8 cellular contexts compared by ENCODE assay signal in genomic region chr1:212415107-212415841, GRCh38. TPM values are rescaled to one million over a fixed set of nuclear protein-coding genes. Genes with fewer than 3 reads are reported as not detected.
DNase-seq lines count a peak whose midpoint lies in the region; ATAC-seq, FAIRE-seq and TF ChIP-seq lines count a peak whose summit lies in the region.

No MANE protein-coding gene starts in this region.

- peaks cover 6% of the 10 kb centered on the region for H3K23me2 ChIP-seq in H1 (ENCODE audit: low read depth, low read length)

- CTCF ChIA-PET in H1 (lab: Charles Lee; ENCODE audit: partially characterized antibody), result interaction anchor here (0.6 to 2.2 kb wide), 9 partner anchors 12 to 296 kb away, joined by 3 to 18 read pairs (median 3); no protein-coding TSS in a partner anchor

- peak overlapping the region in 2 of 4 experiments; percentile 71 to 77; a peak in 2 of 8 replicates for H3K4me3 ChIP-seq in H1 (ENCODE audit: extremely low read depth in 1 of 4, insufficient read depth in 2 of 4, low read depth in 3 of 4, low read length in 4 of 4)
- peak overlapping the region; percentile 71 to 85 for H3K4me3 ChIP-seq in neutrophil (ENCODE audit: low read depth in 1 of 2, low read length in 1 of 2)

- H4K91ac ChIP-seq in H1 (replicated peaks; ENCODE audit: insufficient read length, low read length), result peak overlapping the region; percentile 4

- POLR2A ChIA-PET in H1 (lab: Charles Lee; ENCODE audit: partially characterized antibody), result interaction anchor here (0.7 to 1.4 kb wide), 7 partner anchors 9 to 380 kb away, joined by 3 to 5 read pairs (median 3); partner anchors contain the start of genes DTL and INTS7

- 0 out of 2 replicates have a peak overlapping the region, but pooled peaks have one; percentile 20 for H2AK5ac ChIP-seq in H1 (ENCODE audit: low read depth, low read length)

- H3K9ac ChIP-seq in H1 (replicated peaks in 1 of 4; ENCODE audit: extremely low read depth in 1 of 4, low read depth in 3 of 4, low read length in 3 of 4), result peak overlapping the region in 1 of 4 experiments; percentile 5; a peak in 1 of 7 replicates

- H3K4me1 ChIP-seq in H1 (replicated peaks in 1 of 4; ENCODE audit: control insufficient read depth in 3 of 4, insufficient read depth in 4 of 4, low read length in 3 of 4) (peaks cover 4 to 15% (median 9%) of the 10 kb centered on the region in 4 experiments; a peak in 6 of 7 replicates), neutrophil (ENCODE audit: control insufficient read depth in 1 of 2, insufficient read depth in 1 of 2, low read depth in 1 of 2, low read length in 1 of 2) (peaks cover 8 to 11% of the 10 kb centered on the region in 2 experiments)

- no peak overlapping the region for H3K14ac ChIP-seq in H1 (ENCODE audit: insufficient read length)

- peak overlapping the region; percentile 5; the same call in 1 of the 2 replicates for H2BK5ac ChIP-seq in H1 (ENCODE audit: low read depth, low read length)

- H4K20me1 ChIP-seq in H1 (replicated peaks in 1 of 2; ENCODE audit: control insufficient read depth in 1 of 2, insufficient read depth in 2 of 2, low read length in 2 of 2), result peaks cover 0 to 16% of the 10 kb centered on the region in 2 experiments

- DNase-seq in GM12891 (ENCODE audit: insufficient read length, low spot score) (no peak), OCI-M1 (lab: John Stamatoyannopoulos, UW) (peak; percentile 84), H1 (ENCODE audit: low read depth in 1 of 2, low spot score in 2 of 2) (peak in 1 of 2 experiments; percentile 47), NCI-H2227 (lab: John Stamatoyannopoulos, UW; ENCODE audit: unreplicated experiment) (no peak), NCI-H2029 (lab: John Stamatoyannopoulos, UW) (no peak), NCI-H146 (lab: John Stamatoyannopoulos, UW) (no peak)

- ATAC-seq in GM19395 (IDR thresholded peaks at IDR 0.05; ENCODE audit: unreplicated experiment), result no peak

- peak overlapping the region; percentile 5; the same call in 1 of the 2 replicates for H2BK12ac ChIP-seq in H1 (ENCODE audit: low read depth, low read length)

- 0 out of 2 replicates have a peak overlapping the region, but pooled peaks have one; percentile 86 for H2BK20ac ChIP-seq in H1 (ENCODE audit: low read length)

- peaks cover 0 to 14% of the 10 kb centered on the region in 2 experiments; a peak in 3 of 4 replicates for H3K79me2 ChIP-seq in H1 (ENCODE audit: control insufficient read depth in 1 of 2, insufficient read depth in 2 of 2, low read length in 2 of 2)

- 68% methylated on average over 12 of the region's 13 CpGs; no CpG with 5 or more reads in 1 of the 2 experiments for WGBS in H1 (ENCODE audit: extremely low coverage in 1 of 2, insufficient coverage in 1 of 2, insufficient read length in 1 of 2, insufficient replicate concordance in 2 of 2, low coverage in 1 of 2, low lambda C conversion rate in 2 of 2, missing lambda C conversion rate in 1 of 2), 2 experiments

- peak overlapping the region; percentile 35 to 83 for H3K4me2 ChIP-seq in H1 (ENCODE audit: insufficient read depth in 1 of 2, low read depth in 2 of 2, low read length in 2 of 2)

- no peak for TF ChIP-seq EP300 in H1 (IDR thresholded peaks at IDR 0.05; ENCODE audit: borderline replicate concordance in 1 of 2, low read depth in 2 of 2, low read length in 2 of 2)

- peaks cover 6 to 12% (median 6%) of the 10 kb centered on the region in 4 experiments for H3K36me3 ChIP-seq in H1 (ENCODE audit: control insufficient read depth in 2 of 4, insufficient read depth in 4 of 4, low read length in 3 of 4)
- H3K36me3 ChIP-seq in neutrophil, result no peaks in the 10 kb centered on the region

- H2AFZ ChIP-seq in H1 (ENCODE audit: low read length), result peak overlapping the region; percentile 89

- H3K9me3 ChIP-seq in H1 (ENCODE audit: insufficient read depth in 2 of 2, low read depth in 1 of 2, low read length in 1 of 2) (no peaks in the 10 kb centered on the region), neutrophil (no peaks in the 10 kb centered on the region)

- H3K56ac ChIP-seq in H1 (replicated peaks; ENCODE audit: insufficient read length, low read depth, low read length), result no peak overlapping the region

- H3K18ac ChIP-seq in H1 (ENCODE audit: extremely low read depth, low read length), result no peak overlapping the region

- TF ChIP-seq CTCF in H1 (IDR thresholded peaks at IDR 0.05; ENCODE audit: control extremely low read depth in 1 of 3, insufficient read depth in 1 of 3, low read depth in 1 of 3, low read length in 3 of 3) (no peak), neutrophil (IDR thresholded peaks at IDR 0.05) (no peak)

- no peak overlapping the region for H4K8ac ChIP-seq in H1 (ENCODE audit: extremely low read depth, insufficient read depth, low read length)

- no peak overlapping the region for H4K5ac ChIP-seq in H1 (ENCODE audit: insufficient read length, low read depth, low read length)

- H3K79me1 ChIP-seq in H1 (ENCODE audit: low read depth, low read length), result peaks cover 9% of the 10 kb centered on the region; the same call in 1 of the 2 replicates

- FAIRE-seq in GM12891 (lab: Jason Lieb, UNC), result peak; percentile 69
- FAIRE-seq in H1 (lab: Jason Lieb, UNC), result no peak

- H3K4ac ChIP-seq in H1 (replicated peaks; ENCODE audit: insufficient read length, low read depth, low read length), result no peak overlapping the region

- H3K27ac ChIP-seq in H1 (ENCODE audit: low read depth, low read length) (no peak overlapping the region), neutrophil (peak overlapping the region; percentile 55)

- H3K23ac ChIP-seq in H1 (ENCODE audit: insufficient read length), result no peak overlapping the region

- H2BK120ac ChIP-seq in H1 (replicated peaks; ENCODE audit: low read depth, low read length), result no peak overlapping the region

- H2BK15ac ChIP-seq in H1 (ENCODE audit: low read length), result peak overlapping the region; percentile 53; the same call in 1 of the 2 replicates

- H3K27me3 ChIP-seq in H1 (replicated peaks in 1 of 4; ENCODE audit: control insufficient read depth in 3 of 4, extremely low read depth in 1 of 4, insufficient read depth in 3 of 4, low read length in 3 of 4) (no peaks in the 10 kb centered on the region; a peak in 2 of 7 replicates), neutrophil (peaks cover 9% of the 10 kb centered on the region)

- no peak for TF ChIP-seq RAD21 in H1 (IDR thresholded peaks at IDR 0.05 in 1 of 2, conservative IDR thresholded peaks at IDR 0.05 in 1 of 2; ENCODE audit: low read depth in 2 of 2, low read length in 2 of 2)

- TF ChIP-seq POLR2A in GM12891 (IDR thresholded peaks at IDR 0.05; ENCODE audit: low read depth, low read length) (peak; percentile 40; the same call in 1 of the 2 replicates), H1 (IDR thresholded peaks at IDR 0.05; ENCODE audit: control extremely low read depth in 1 of 2, low read depth in 2 of 2, low read length in 2 of 2) (no peak)

TF ChIP-seq in GM12891, 5 proteins besides CTCF, POLR2A, EP300 and RAD21:
- TF ChIP-seq SPI1 (IDR thresholded peaks at IDR 0.05; ENCODE audit: low read depth, low read length) (no peak), POU2F2 (IDR thresholded peaks at IDR 0.05; ENCODE audit: low read depth, low read length) (no peak), POLR2AphosphoS5 (IDR thresholded peaks at IDR 0.05; ENCODE audit: low read depth, low read length) (no peak), PAX5 (IDR thresholded peaks at IDR 0.05; ENCODE audit: insufficient read depth, low read length, severe bottlenecking) (no peak), TAF1 (IDR thresholded peaks at IDR 0.05; ENCODE audit: low read depth, low read length) (no peak)
TF ChIP-seq in GM12891: peak in this region for 0.

TF ChIP-seq in H1, 55 proteins besides CTCF, POLR2A, EP300 and RAD21:
- 0 out of 2 replicates have a peak, but pooled peaks have one; percentile 2 for TF ChIP-seq POLR2AphosphoS5 (IDR thresholded peaks at IDR 0.05; ENCODE audit: low read depth, low read length)
- no peak for TF ChIP-seq MAFK (IDR thresholded peaks at IDR 0.05; ENCODE audit: low read depth, low read length)
- TF ChIP-seq RBBP5 (IDR thresholded peaks at IDR 0.05; ENCODE audit: borderline replicate concordance, low read depth, low read length), result no peak
- no peak for TF ChIP-seq RNF2 (IDR thresholded peaks at IDR 0.05; ENCODE audit: borderline replicate concordance, low read depth, low read length, missing control alignments, poor library complexity, severe bottlenecking)

RNA-seq across cellular contexts. Expression of gene PACC1, which starts 0.6 kb away (rescaled TPM):
- polyA plus RNA-seq in GM12891 (2012; ENCODE audit: low read depth, missing spikeins), result 8.0 TPM
- 16.7 and 18.8 TPM in 2 replicates for total RNA-seq in H1 (2021; fragmentation: NEBNext Ultra II Directional; extraction: Animal tissue kit (Norgen Biotek cat#: 25700))
- 20.8 and 23.5 TPM in 2 replicates for polyA plus RNA-seq in H1 (2011; rRNA removed)
- polyA plus RNA-seq in H1 (2011; cell fraction: cytosol; rRNA removed), result 21.5 TPM
- 23.1 TPM for polyA plus RNA-seq in H1 (2011; cell fraction: nucleus; rRNA removed)
- polyA plus RNA-seq in H1 (2012, experiment 1 of 2), result 10.6 to 17.3 TPM (median 14.4 TPM) in 4 replicates
- 9.3 TPM for polyA plus RNA-seq in H1 (2012, experiment 2 of 2)
- 14.9 TPM for polyA plus RNA-seq in H1 (2013, experiment 1 of 2)
- polyA plus RNA-seq in H1 (2013, experiment 2 of 2), result 16.5 TPM
- 37.6 and 48.3 TPM in 2 replicates for polyA minus RNA-seq in H1 (2011; rRNA and poly(A)+ RNA removed)
- polyA minus RNA-seq in H1 (2011; cell fraction: cytosol; rRNA and poly(A)+ RNA removed), result 20.5 TPM
- polyA minus RNA-seq in H1 (2011; cell fraction: nucleus; rRNA and poly(A)+ RNA removed), result 28.2 TPM

RNA-seq across cellular contexts. Expression of gene NENF, which starts 17.4 kb away (rescaled TPM):
- polyA plus RNA-seq in GM12891 (2012; ENCODE audit: low read depth, missing spikeins), result 46.5 TPM
- total RNA-seq in H1 (2021; fragmentation: NEBNext Ultra II Directional; extraction: Animal tissue kit (Norgen Biotek cat#: 25700)), result 27.0 and 28.5 TPM in 2 replicates
- 22.1 and 28.0 TPM in 2 replicates for polyA plus RNA-seq in H1 (2011; rRNA removed)
- polyA plus RNA-seq in H1 (2011; cell fraction: cytosol; rRNA removed), result 23.4 TPM
- polyA plus RNA-seq in H1 (2011; cell fraction: nucleus; rRNA removed), result 24.0 TPM
- polyA plus RNA-seq in H1 (2012, experiment 1 of 2), result 35.4 to 45.5 TPM (median 38.2 TPM) in 4 replicates
- polyA plus RNA-seq in H1 (2012, experiment 2 of 2), result 38.7 TPM
- 33.8 TPM for polyA plus RNA-seq in H1 (2013, experiment 1 of 2)
- 38.4 TPM for polyA plus RNA-seq in H1 (2013, experiment 2 of 2)
- polyA minus RNA-seq in H1 (2011; rRNA and poly(A)+ RNA removed), result 7.1 and 7.4 TPM in 2 replicates
- 9.5 TPM for polyA minus RNA-seq in H1 (2011; cell fraction: cytosol; rRNA and poly(A)+ RNA removed)
- polyA minus RNA-seq in H1 (2011; cell fraction: nucleus; rRNA and poly(A)+ RNA removed), result 8.0 TPM
